ENCODE assay signal across 25 cellular contexts in the genomic region with DNA sequence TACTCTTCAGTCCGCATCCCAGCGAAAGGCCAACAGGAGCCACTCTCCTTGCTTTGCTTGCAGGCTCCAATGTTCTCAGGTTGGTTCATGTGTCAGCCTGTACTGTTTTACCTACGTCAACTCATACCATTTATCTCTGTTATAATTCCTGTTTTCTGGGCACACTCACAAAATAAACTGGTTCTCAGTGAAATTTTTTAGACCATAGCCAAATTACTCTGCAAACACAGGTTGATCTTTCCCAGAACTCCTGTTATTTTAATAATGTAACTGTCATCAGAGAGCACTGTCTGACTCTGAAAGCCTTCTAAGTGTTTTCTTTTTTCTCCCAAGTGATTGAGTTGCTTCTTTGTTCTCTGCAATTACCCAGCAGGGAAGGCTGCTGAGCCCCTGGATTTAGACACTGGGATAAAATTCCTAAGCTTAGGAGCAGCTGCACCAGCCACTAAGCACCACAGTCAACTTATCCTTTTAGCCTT.
A peak's percentile ranks its signal among the peaks of the same experiment; 100 is the strongest.
DNase-seq lines count a peak whose midpoint lies in the region; ATAC-seq, FAIRE-seq and TF ChIP-seq lines count a peak whose summit lies in the region.
"Had no signal": no experiment of that assay in that cellular context is flagged by ENCODE, and none has a peak within 500 bp of the region (broad histone marks: within the 10 kb centered on the region; RNA-seq: fewer than 3 reads in every experiment).

No MANE protein-coding gene starts in this region.

- H3K4me3 ChIP-seq in astrocyte (ENCODE audit: insufficient read depth, low read depth, low read length) (no peak overlapping the region), Karpas-422 (ENCODE audit: low read length) (no peak overlapping the region)
- H3K4me3 ChIP-seq: BLaER1, GM12878, lower lobe of right lung, prostate gland, suprapubic skin had no signal

- POLR2A ChIA-PET in activated CD4-positive, alpha-beta T cell treated with anti-CD3 and anti-CD28 coated beads, Interleukin-2, amount 10 ng/mL, durations not matched to agents 7 days and 5 days (lab: Charles Lee): no interaction called here
- POLR2A ChIA-PET in MCF 10A (lab: Yijun Ruan, JAX): interaction anchor here (0.9 kb wide), 1 partner anchor 10 kb away, joined by 8 read pairs; no protein-coding TSS in a partner anchor

- H4K20me1 ChIP-seq in astrocyte (ENCODE audit: insufficient read depth, low read length) (no peaks in the 10 kb centered on the region), Karpas-422 (ENCODE audit: insufficient read depth, low read depth, low read length) (no peaks in the 10 kb centered on the region)
- H4K20me1 ChIP-seq: BLaER1 had no signal

- peaks cover 8% of the 10 kb centered on the region for H3K9me3 Mint-ChIP-seq in activated CD4-positive, alpha-beta T cell treated with anti-CD3 and anti-CD28 coated beads, Interleukin-2, amount 10 ng/mL, durations not matched to agents 7 days and 5 days
- H3K9me3 Mint-ChIP-seq in astrocyte (ENCODE audit: unreplicated experiment): peaks cover 9% of the 10 kb centered on the region
- peaks cover 11% of the 10 kb centered on the region for H3K9me3 Mint-ChIP-seq in mesothelial cell of epicardium
- no peaks in the 10 kb centered on the region for H3K9me3 Mint-ChIP-seq in MCF 10A (ENCODE audit: unreplicated experiment)

- peaks cover 2% of the 10 kb centered on the region for H3K27me3 Mint-ChIP-seq in activated CD4-positive, alpha-beta T cell treated with anti-CD3 and anti-CD28 coated beads, Interleukin-2, amount 10 ng/mL, durations not matched to agents 7 days and 5 days
- H3K27me3 Mint-ChIP-seq in astrocyte (ENCODE audit: low read depth, unreplicated experiment) (peaks cover 2% of the 10 kb centered on the region), mesothelial cell of epicardium (ENCODE audit: low read depth) (no peaks in the 10 kb centered on the region), MCF 10A (ENCODE audit: insufficient read depth, unreplicated experiment) (no peaks in the 10 kb centered on the region)
- H3K27me3 Mint-ChIP-seq: activated B cell treated with CpG ODN at 0.5 μM for 24 hours; activated naive CD8-positive, alpha-beta T cell treated with anti-CD3 and anti-CD28 coated beads, Interleukin-2, amount 50 U/mL, for 24 hours; central memory CD8-positive, alpha-beta T cell; T-helper 17 cell had no signal

- H3K27me3 ChIP-seq in astrocyte (ENCODE audit: insufficient read depth, low read length) (no peaks in the 10 kb centered on the region), Karpas-422 (ENCODE audit: low read length) (0 out of 2 replicates have a peak, but pooled peaks cover 2% of the 10 kb centered on the region)
- H3K27me3 ChIP-seq: BLaER1, suprapubic skin had no signal

- H3K27ac Mint-ChIP-seq in activated CD4-positive, alpha-beta T cell treated with anti-CD3 and anti-CD28 coated beads, Interleukin-2, amount 10 ng/mL, durations not matched to agents 7 days and 5 days: peak overlapping the region; percentile 41
- H3K27ac Mint-ChIP-seq in astrocyte (ENCODE audit: unreplicated experiment) (no peak overlapping the region), mesothelial cell of epicardium (peak overlapping the region; percentile 50), MCF 10A (ENCODE audit: low read depth, unreplicated experiment) (no peak overlapping the region)
- H3K27ac Mint-ChIP-seq: activated B cell treated with CpG ODN at 0.5 μM for 24 hours; activated naive CD8-positive, alpha-beta T cell treated with anti-CD3 and anti-CD28 coated beads, Interleukin-2, amount 50 U/mL, for 24 hours; naive B cell; T-helper 17 cell had no signal

- H3K79me2 ChIP-seq in astrocyte (ENCODE audit: insufficient read depth, low read length) (no peaks in the 10 kb centered on the region), Karpas-422 (ENCODE audit: low read length) (no peaks in the 10 kb centered on the region)

- H2AFZ ChIP-seq in astrocyte (ENCODE audit: low read depth, low read length) (no peak overlapping the region), Karpas-422 (ENCODE audit: low read length) (no peak overlapping the region)

- no peak for ATAC-seq in HG02884 (IDR thresholded peaks at IDR 0.05; ENCODE audit: unreplicated experiment)
- ATAC-seq: activated naive CD8-positive, alpha-beta T cell treated with anti-CD3 and anti-CD28 coated beads, Interleukin-2, amount 50 U/mL, for 24 hours; GM12878; lower lobe of right lung; T-helper 17 cell had no signal

- DNase-seq in activated CD4-positive, alpha-beta T cell treated with anti-CD3 and anti-CD28 coated beads, Interleukin-2, amount 10 ng/mL, durations not matched to agents 7 days and 5 days: no peak
- no peak for DNase-seq in activated CD4-positive, alpha-beta T cell treated with anti-CD3 and anti-CD28 coated beads for 48 hours
- DNase-seq in astrocyte (ENCODE audit: low read depth) (peak; percentile 6), mesothelial cell of epicardium (ENCODE audit: low spot score in 2 of 2, unreplicated experiment in 2 of 2) (no peak), GOT3 (lab: John Stamatoyannopoulos, UW) (no peak), MCF 10A (ENCODE audit: unreplicated experiment) (no peak), Karpas-422 (no peak)
- DNase-seq: activated B cell treated with CpG ODN at 0.5 μM for 24 hours; activated CD8-positive, alpha-beta memory T cell treated with anti-CD3 and anti-CD28 coated beads for 24 hours; activated naive CD8-positive, alpha-beta T cell treated with anti-CD3 and anti-CD28 coated beads, Interleukin-2, amount 50 U/mL, for 24 hours; effector CD4-positive, alpha-beta T cell; GF-D8; lower lobe of right lung; naive B cell; NCI-H1694; NCI-H526 treated with DMSO at 0.1 percent for 48 hours; stimulated activated CD4-positive, alpha-beta T cell treated with anti-CD3 and anti-CD28 coated beads, Interleukin-12 subunit alpha, Interleukin-12 subunit beta, amount 100 ng/mL, for 4 hours; T-helper 17 cell had no signal

- no peaks in the 10 kb centered on the region for H3K4me1 ChIP-seq in astrocyte (ENCODE audit: insufficient read depth, low read length)
- no peaks in the 10 kb centered on the region for H3K4me1 ChIP-seq in Karpas-422 (ENCODE audit: low read length)
- H3K4me1 ChIP-seq: BLaER1, lower lobe of right lung, prostate gland had no signal

- H3K9ac ChIP-seq in astrocyte (ENCODE audit: low read length) (no peak overlapping the region), Karpas-422 (ENCODE audit: low read length) (no peak overlapping the region)
- H3K9ac ChIP-seq: BLaER1 had no signal

- no peak overlapping the region for H3K4me3 Mint-ChIP-seq in activated CD4-positive, alpha-beta T cell treated with anti-CD3 and anti-CD28 coated beads, Interleukin-2, amount 10 ng/mL, durations not matched to agents 7 days and 5 days
- H3K4me3 Mint-ChIP-seq in astrocyte (ENCODE audit: unreplicated experiment): no peak overlapping the region
- no peak overlapping the region for H3K4me3 Mint-ChIP-seq in mesothelial cell of epicardium
- H3K4me3 Mint-ChIP-seq in MCF 10A (ENCODE audit: unreplicated experiment): no peak overlapping the region
- H3K4me3 Mint-ChIP-seq: activated B cell treated with CpG ODN at 0.5 μM for 24 hours; activated naive CD8-positive, alpha-beta T cell treated with anti-CD3 and anti-CD28 coated beads, Interleukin-2, amount 50 U/mL, for 24 hours; central memory CD8-positive, alpha-beta T cell; naive B cell; T-helper 17 cell had no signal

- H3K9me2 ChIP-seq in Karpas-422 (replicated peaks; ENCODE audit: insufficient read depth, low read length): no peaks in the 10 kb centered on the region

- intact Hi-C loops in MCF 10A (cut with micrococcal nuclease): no loop called here

- no peak overlapping the region for H3K4me2 ChIP-seq in astrocyte (ENCODE audit: low read length)
- no peak overlapping the region for H3K4me2 ChIP-seq in Karpas-422 (ENCODE audit: low read depth, low read length, poor library complexity, severe bottlenecking)
- H3K4me2 ChIP-seq: BLaER1 had no signal

- H3K9me3 ChIP-seq in astrocyte (ENCODE audit: insufficient read depth, low read depth, low read length): no peaks in the 10 kb centered on the region
- peaks cover 5% of the 10 kb centered on the region; the same call in 1 of the 2 replicates for H3K9me3 ChIP-seq in Karpas-422 (ENCODE audit: low read length)
- H3K9me3 ChIP-seq: lower lobe of right lung, prostate gland, suprapubic skin had no signal

- no peaks in the 10 kb centered on the region for H3K36me3 Mint-ChIP-seq in activated CD4-positive, alpha-beta T cell treated with anti-CD3 and anti-CD28 coated beads, Interleukin-2, amount 10 ng/mL, durations not matched to agents 7 days and 5 days (ENCODE audit: low read depth)
- peaks cover 3% of the 10 kb centered on the region for H3K36me3 Mint-ChIP-seq in astrocyte (ENCODE audit: low read depth, unreplicated experiment)
- peaks cover 14% of the 10 kb centered on the region for H3K36me3 Mint-ChIP-seq in mesothelial cell of epicardium
- no peaks in the 10 kb centered on the region for H3K36me3 Mint-ChIP-seq in MCF 10A (ENCODE audit: insufficient read depth, unreplicated experiment)
- H3K36me3 Mint-ChIP-seq: naive B cell had no signal

- H3K27ac ChIP-seq in astrocyte (ENCODE audit: low read depth, low read length): no peak overlapping the region
- no peak overlapping the region for H3K27ac ChIP-seq in Karpas-422 (ENCODE audit: low read length)
- H3K27ac ChIP-seq: BLaER1, lower lobe of right lung, prostate gland, suprapubic skin had no signal

- H3K36me3 ChIP-seq in astrocyte (ENCODE audit: insufficient read depth, low read length) (no peaks in the 10 kb centered on the region), Karpas-422 (ENCODE audit: insufficient read depth, low read length) (no peaks in the 10 kb centered on the region)
- H3K36me3 ChIP-seq: BLaER1, lower lobe of right lung, prostate gland, suprapubic skin had no signal

- CTCF ChIA-PET in activated CD4-positive, alpha-beta T cell treated with anti-CD3 and anti-CD28 coated beads, Interleukin-2, amount 10 ng/mL, durations not matched to agents 7 days and 5 days (lab: Charles Lee): no interaction called here
- CTCF ChIA-PET in MCF 10A (lab: Yijun Ruan, JAX): no interaction called here

- TF ChIP-seq CTCF in astrocyte (IDR thresholded peaks at IDR 0.05; ENCODE audit: insufficient read depth, low read depth, low read length) (no peak), mesothelial cell of epicardium (IDR thresholded peaks at IDR 0.05; ENCODE audit: unreplicated experiment) (no peak), MCF 10A (IDR thresholded peaks at IDR 0.05; ENCODE audit: unreplicated experiment) (no peak)

- no peaks in the 10 kb centered on the region for H3K4me1 Mint-ChIP-seq in activated CD4-positive, alpha-beta T cell treated with anti-CD3 and anti-CD28 coated beads, Interleukin-2, amount 10 ng/mL, durations not matched to agents 7 days and 5 days
- H3K4me1 Mint-ChIP-seq in astrocyte (ENCODE audit: low read depth, unreplicated experiment): no peaks in the 10 kb centered on the region
- peaks cover 50% of the 10 kb centered on the region for H3K4me1 Mint-ChIP-seq in mesothelial cell of epicardium
- H3K4me1 Mint-ChIP-seq in MCF 10A (ENCODE audit: insufficient read depth, unreplicated experiment): no peaks in the 10 kb centered on the region
- H3K4me1 Mint-ChIP-seq: activated B cell treated with CpG ODN at 0.5 μM for 24 hours; activated naive CD8-positive, alpha-beta T cell treated with anti-CD3 and anti-CD28 coated beads, Interleukin-2, amount 50 U/mL, for 24 hours; central memory CD8-positive, alpha-beta T cell; naive B cell; T-helper 17 cell had no signal

- no peak for FAIRE-seq in astrocyte (lab: Jason Lieb, UNC)
- FAIRE-seq: A204.1, GM12878 had no signal

- BruUV-seq in MCF 10A (replicated peaks; lab: Mats Ljungman, UMichigan): no TSS peak

Comparison
In these comparisons a context has a peak if more than half of its experiments do, and no peak if none do; other contexts are left out.
1. H3K27ac Mint-ChIP-seq: peak in activated CD4-positive, alpha-beta T cell treated with anti-CD3 and anti-CD28 coated beads, Interleukin-2, amount 10 ng/mL, durations not matched to agents 7 days and 5 days (single experiment) and mesothelial cell of epicardium (single experiment); none in astrocyte (single experiment) and MCF 10A (single experiment).